Comparison of ENCODE assay signal across 20 cellular contexts in genomic region chr20:35292504-35293285, GRCh38. TPM values are rescaled to one million over a fixed set of nuclear protein-coding genes. Genes with fewer than 3 reads are reported as not detected.
A peak's percentile ranks its signal among the peaks of the same experiment; 100 is the strongest.
DNase-seq lines count a peak whose midpoint lies in the region; ATAC-seq and TF ChIP-seq lines count a peak whose summit lies in the region.
"Had no signal": no experiment of that assay in that cellular context is flagged by ENCODE, and none has a peak within 500 bp of the region (broad histone marks: within the 10 kb centered on the region; RNA-seq: fewer than 3 reads in every experiment).

No MANE protein-coding gene starts in this region.

- H2AFZ ChIP-seq in IMR-90 (replicated peaks; ENCODE audit: low read length, poor library complexity): peak overlapping the region; percentile 64

- no peak overlapping the region for H3K18ac ChIP-seq in IMR-90 (ENCODE audit: low read depth, low read length)

- no peak overlapping the region for H2AK5ac ChIP-seq in IMR-90 (ENCODE audit: low read depth, low read length)

- no peak overlapping the region for H3K4me3 Mint-ChIP-seq in nephron progenitor cell
- H3K4me3 Mint-ChIP-seq: CD14-positive monocyte had no signal

- no peaks in the 10 kb centered on the region for H3K79me1 ChIP-seq in IMR-90 (ENCODE audit: low read depth in 1 of 2, low read length in 2 of 2)

- TF ChIP-seq RAD21 in IMR-90 (IDR thresholded peaks at IDR 0.05; ENCODE audit: low read length): no peak

- H3K9ac ChIP-seq in IMR-90 (ENCODE audit: low read depth, low read length): no peak overlapping the region

- peak overlapping the region; percentile 5; the same call in 1 of the 2 replicates for H2BK20ac ChIP-seq in IMR-90 (ENCODE audit: low read depth, low read length)

- no peak overlapping the region for H4K8ac ChIP-seq in IMR-90 (ENCODE audit: low read depth in 2 of 2, low read length in 2 of 2)

- no peaks in the 10 kb centered on the region; the same call in 1 of the 2 replicates for H3K9me1 ChIP-seq in IMR-90 (ENCODE audit: insufficient read depth, low read length)

- intact Hi-C loops in IMR-90 (cut with micrococcal nuclease) (no loop called here), aorta (cut with DNase I) (no loop called here)

- no peak overlapping the region for H3K56ac ChIP-seq in IMR-90 (ENCODE audit: extremely low read depth, insufficient read depth, low read length)

- POLR2A ChIA-PET in IMR-90 (lab: Charles Lee; ENCODE audit: unreplicated experiment): no interaction called here

- H3K36me3 ChIP-seq in IMR-90 (ENCODE audit: control insufficient read depth, insufficient read depth, low read length) (no peaks in the 10 kb centered on the region), aorta (ENCODE audit: control insufficient read depth in 1 of 2, insufficient read depth in 2 of 2, low read length in 1 of 2) (no peaks in the 10 kb centered on the region)
- H3K36me3 ChIP-seq: HAP-1 had no signal

- H3K9me3 ChIP-seq in IMR-90 (ENCODE audit: control insufficient read depth, insufficient read depth, low read length): no peaks in the 10 kb centered on the region
- no peaks in the 10 kb centered on the region for H3K9me3 ChIP-seq in aorta (ENCODE audit: control insufficient read depth, low read length)
- H3K9me3 ChIP-seq: HAP-1 had no signal

- DNase-seq in IMR-90 (no peak), epithelial cell of esophagus (ENCODE audit: low read depth) (peak; percentile 29), nephron progenitor cell (no peak), aorta (peak; percentile 17 to 67)
- DNase-seq: AML-193, DMS79 treated with DMSO at 0.1 percent for 48 hours, NCI-H1417 treated with DMSO at 0.1 percent for 48 hours, NCI-H187 treated with DMSO at 0.1 percent for 48 hours, NCI-H226, NCI-H524, NCI-H82, OCI-M1, SHP77 had no signal

- no peak overlapping the region for H3K23ac ChIP-seq in IMR-90 (ENCODE audit: low read depth, low read length)

- H3K27me3 ChIP-seq in IMR-90 (ENCODE audit: control insufficient read depth, insufficient read depth, low read length) (peaks cover 2% of the 10 kb centered on the region), aorta (ENCODE audit: control insufficient read depth in 1 of 2, insufficient read depth in 2 of 2, low read length in 1 of 2) (no peaks in the 10 kb centered on the region)

- in situ Hi-C loops in IMR-90 (cut with MboI; ENCODE audit: low sequenced_read_pairs): no loop called here

- H3K4me3 ChIP-seq in IMR-90 (ENCODE audit: insufficient read depth, low read depth, low read length): no peak overlapping the region
- no peak overlapping the region for H3K4me3 ChIP-seq in epithelial cell of esophagus (ENCODE audit: low read length)
- H3K4me3 ChIP-seq in aorta (ENCODE audit: low read length in 2 of 2): no peak overlapping the region
- H3K4me3 ChIP-seq: HAP-1, SK-N-MC had no signal

- H3K4me2 ChIP-seq in IMR-90 (ENCODE audit: low read depth, low read length): no peak overlapping the region

- no peak overlapping the region for H3K4ac ChIP-seq in IMR-90 (ENCODE audit: low read depth, low read length)

- BruUV-seq in IMR-90 (replicated peaks; lab: Mats Ljungman, UMichigan): no TSS peak

- peaks cover 8% of the 10 kb centered on the region for H3K27me3 Mint-ChIP-seq in nephron progenitor cell (ENCODE audit: low read depth, poor library complexity)

- H4K20me1 ChIP-seq in IMR-90 (ENCODE audit: insufficient read depth, low read length): no peaks in the 10 kb centered on the region

- no peaks in the 10 kb centered on the region for H3K36me3 Mint-ChIP-seq in nephron progenitor cell (ENCODE audit: low read depth)
- H3K36me3 Mint-ChIP-seq: CD14-positive monocyte had no signal

- TF ChIP-seq CTCF in IMR-90 (conservative IDR thresholded peaks at IDR 0.05; ENCODE audit: low read depth, low read length) (no peak), epithelial cell of esophagus (IDR thresholded peaks at IDR 0.05; ENCODE audit: insufficient read depth, low read depth, low read length, missing control alignments) (no peak), nephron progenitor cell (IDR thresholded peaks at IDR 0.05) (no peak)

- peaks cover 42% of the 10 kb centered on the region for H3K4me1 Mint-ChIP-seq in nephron progenitor cell
- H3K4me1 Mint-ChIP-seq: CD14-positive monocyte had no signal

- CTCF ChIA-PET in IMR-90 (lab: Yijun Ruan, JAX): interaction anchor here (0.6 kb wide), 1 partner anchor 428 kb away, joined by 4 read pairs; no protein-coding TSS in a partner anchor

- TF ChIP-seq POLR2A in IMR-90 (IDR thresholded peaks at IDR 0.05; ENCODE audit: low read depth, low read length): no peak

- H3K27ac ChIP-seq in IMR-90 (ENCODE audit: insufficient read depth, low read length) (no peak overlapping the region), aorta (ENCODE audit: low read depth in 1 of 2, low read length in 2 of 2) (no peak overlapping the region)
- H3K27ac ChIP-seq: SK-N-MC had no signal

- H2AK9ac ChIP-seq in IMR-90 (replicated peaks; ENCODE audit: low read depth, low read length, poor library complexity): no peak overlapping the region

- no peak overlapping the region for H2BK120ac ChIP-seq in IMR-90 (ENCODE audit: low read depth, low read length)

- H3K4me1 ChIP-seq in IMR-90 (ENCODE audit: control insufficient read depth, insufficient read depth, low read length): peaks cover 1% of the 10 kb centered on the region; the same call in 1 of the 2 replicates
- H3K4me1 ChIP-seq in aorta (ENCODE audit: control insufficient read depth in 1 of 2, insufficient read depth in 2 of 2, low read length in 2 of 2): no peaks in the 10 kb centered on the region
- H3K4me1 ChIP-seq: HAP-1 had no signal

- peak overlapping the region; percentile 26; the same call in 1 of the 3 replicates for H2BK15ac ChIP-seq in IMR-90 (ENCODE audit: low read depth, low read length)

- H4K91ac ChIP-seq in IMR-90 (ENCODE audit: insufficient read depth, low read depth, low read length): 0 out of 2 replicates have a peak overlapping the region, but pooled peaks have one; percentile 6

- H2BK5ac ChIP-seq in IMR-90 (ENCODE audit: low read depth, low read length, poor library complexity, severe bottlenecking): no peak overlapping the region

- H4K5ac ChIP-seq in IMR-90 (ENCODE audit: low read depth, low read length): no peak overlapping the region

- 0 out of 2 replicates have a peak overlapping the region, but pooled peaks have one; percentile 4 for H3K14ac ChIP-seq in IMR-90 (replicated peaks; ENCODE audit: low read depth, low read length)

- peak overlapping the region; percentile 32 for H3K27ac Mint-ChIP-seq in nephron progenitor cell
- H3K27ac Mint-ChIP-seq: CD14-positive monocyte had no signal

- dilution Hi-C loops in IMR-90 (cut with HindIII; ENCODE audit: low sequenced_read_pairs, unreplicated experiment): no loop called here

- H3K9me3 Mint-ChIP-seq in nephron progenitor cell: no peaks in the 10 kb centered on the region

- ATAC-seq in IMR-90 (ENCODE audit: low read depth) (no peak), aorta (ENCODE audit: low FRiP score) (no peak), HG03095 (IDR thresholded peaks at IDR 0.05; ENCODE audit: unreplicated experiment) (no peak), HG03280 (IDR thresholded peaks at IDR 0.05; ENCODE audit: unreplicated experiment) (no peak), HG02571 (IDR thresholded peaks at IDR 0.05; ENCODE audit: unreplicated experiment) (no peak)

- 63% methylated on average over 2 of the region's 23 CpGs; no CpG with 5 or more reads in 1 of the 2 experiments for WGBS in IMR-90 (ENCODE audit: extremely low coverage in 2 of 2, insufficient read length in 1 of 2), 2 experiments
- WGBS in aorta, 2 donors: 69 to 71% methylated on average over 23 of the region's 23 CpGs

TF ChIP-seq in IMR-90, 13 proteins besides CTCF, POLR2A, EP300 and RAD21 (continues in another document):
- no peak for TF ChIP-seq ELK1 (IDR thresholded peaks at IDR 0.05; ENCODE audit: borderline replicate concordance, low read depth, low read length)
- TF ChIP-seq FOS (IDR thresholded peaks at IDR 0.05; ENCODE audit: low read depth, low read length): no peak
- no peak for TF ChIP-seq RCOR1 (IDR thresholded peaks at IDR 0.05; ENCODE audit: insufficient replicate concordance, low read length)
- TF ChIP-seq MAZ (IDR thresholded peaks at IDR 0.05; ENCODE audit: borderline replicate concordance, low read depth, low read length): no peak
- no peak for TF ChIP-seq NFE2L2 (IDR thresholded peaks at IDR 0.05; ENCODE audit: low read depth, low read length)
- TF ChIP-seq, protein P1, sequence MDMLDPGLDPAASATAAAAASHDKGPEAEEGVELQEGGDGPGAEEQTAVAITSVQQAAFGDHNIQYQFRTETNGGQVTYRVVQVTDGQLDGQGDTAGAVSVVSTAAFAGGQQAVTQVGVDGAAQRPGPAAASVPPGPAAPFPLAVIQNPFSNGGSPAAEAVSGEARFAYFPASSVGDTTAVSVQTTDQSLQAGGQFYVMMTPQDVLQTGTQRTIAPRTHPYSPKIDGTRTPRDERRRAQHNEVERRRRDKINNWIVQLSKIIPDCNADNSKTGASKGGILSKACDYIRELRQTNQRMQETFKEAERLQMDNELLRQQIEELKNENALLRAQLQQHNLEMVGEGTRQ (IDR thresholded peaks at IDR 0.05; ENCODE audit: low read depth, low read length): no peak
- no peak for TF ChIP-seq RFX5 (IDR thresholded peaks at IDR 0.05; ENCODE audit: low read depth, low read length)

RNA-seq across cellular contexts. Expression of gene FAM83C, which starts 0.5 kb away (rescaled TPM):
- total RNA-seq in IMR-90 (2012; rRNA removed): not detected in 2 replicates
- 0.02 and 0.03 TPM in 2 replicates for polyA plus RNA-seq in IMR-90 (2012; rRNA removed)
- 0.02 TPM in 1 of 2 replicates, not detected in the other for polyA plus RNA-seq in IMR-90 (2012; cell fraction: cytosol; rRNA removed)
- polyA plus RNA-seq in IMR-90 (2012; cell fraction: nucleus; rRNA removed; ENCODE audit: low replicate concordance): 0.03 and 0.13 TPM in 2 replicates
- total RNA-seq in aorta: not detected
- not detected for polyA plus RNA-seq in aorta
- total RNA-seq: MCF 10A had no signal
- polyA plus RNA-seq: CD14-positive monocyte had no signal

RNA-seq across cellular contexts. Expression of gene EIF6, which starts 8.1 kb away (rescaled TPM):
- total RNA-seq in IMR-90 (2012; rRNA removed): 215 and 227 TPM in 2 replicates
- polyA plus RNA-seq in IMR-90 (2012; rRNA removed): 215 and 258 TPM in 2 replicates
- polyA plus RNA-seq in IMR-90 (2012; cell fraction: cytosol; rRNA removed): 163 and 323 TPM in 2 replicates
- 385 and 588 TPM in 2 replicates for polyA plus RNA-seq in IMR-90 (2012; cell fraction: nucleus; rRNA removed; ENCODE audit: low replicate concordance)
- 10 to 100 TPM; 61.0 to 77.7 TPM for total RNA-seq in aorta
- 100 to 1,000 TPM in 1 of 2 donors, 10 to 100 TPM in 1; 78.1 to 147 TPM for polyA plus RNA-seq in aorta

RNA-seq across cellular contexts. Expression of gene MMP24OS, which starts 14.8 kb away (rescaled TPM):
- total RNA-seq in IMR-90 (2012; rRNA removed) (5.9 and 7.2 TPM in 2 replicates), aorta (10 to 100 TPM; 58.6 to 79.2 TPM)
- polyA plus RNA-seq in IMR-90 (2012; rRNA removed) (64.9 and 67.6 TPM in 2 replicates), aorta (10 to 100 TPM; 50.8 to 61.4 TPM)
- 56.9 and 92.5 TPM in 2 replicates for polyA plus RNA-seq in IMR-90 (2012; cell fraction: cytosol; rRNA removed)
- polyA plus RNA-seq in IMR-90 (2012; cell fraction: nucleus; rRNA removed; ENCODE audit: low replicate concordance): 54.7 and 75.9 TPM in 2 replicates

Comparison
In these comparisons a context has a peak if more than half of its experiments do, and no peak if none do; other contexts are left out.
1. DNase-seq: peak in epithelial cell of esophagus (single experiment) and aorta (2 of 2); none in IMR-90 (single experiment) and nephron progenitor cell (single experiment).